Comparison of ENCODE assay signal across 1 cellular context in genomic region chr13:31209819-31210209, GRCh38.
TF ChIP-seq lines count a peak whose summit lies in the region.

No MANE protein-coding gene starts in this region.

TF ChIP-seq in H1, 55 proteins besides CTCF, POLR2A, EP300 and RAD21 (continued from another document):
- TF ChIP-seq CHD7 (IDR thresholded peaks at IDR 0.05; ENCODE audit: insufficient replicate concordance, low read length), result no peak
